Comparison of ENCODE assay signal across 21 cellular contexts in the genomic region with DNA sequence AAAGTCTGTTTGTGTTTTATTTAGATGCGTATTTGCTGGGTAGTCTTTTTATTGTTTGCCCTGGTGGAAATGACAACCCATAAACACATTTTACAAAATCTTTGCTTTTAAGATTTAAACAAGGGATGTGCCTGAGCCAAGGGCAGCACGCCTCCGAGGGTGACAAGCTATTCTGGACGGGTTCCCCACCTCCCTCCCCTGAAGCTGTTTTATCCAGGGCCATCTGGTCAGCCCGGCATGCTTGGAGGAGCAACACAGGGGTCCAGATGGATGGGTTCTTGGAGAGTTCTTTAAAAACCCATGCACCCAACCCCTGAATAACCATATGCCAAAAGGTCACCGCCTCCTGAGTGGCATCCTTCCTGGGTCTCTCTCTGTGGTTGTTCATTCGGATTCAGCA.
"Had no signal": no experiment of that assay in that cellular context is flagged by ENCODE, and none has a peak within 500 bp of the region (broad histone marks: within the 10 kb centered on the region; RNA-seq: fewer than 3 reads in every experiment).

No MANE protein-coding gene starts in this region.

- ATAC-seq: mucosa of descending colon; naive thymus-derived CD4-positive, alpha-beta T cell; natural killer cell treated with Interleukin-12 subunit alpha and Interleukin-12 subunit beta and Interleukin-15 and Interleukin-18, amount 100 ng/mL, for 72 hours; right lobe of liver; stimulated activated naive B cell treated with anti-CD40 and anti-IgM and Interleukin-4, amounts not matched to agents 10 μg/mL and 1 μg/mL and 100 μg/mL, for 72 hours; stimulated activated naive CD8-positive, alpha-beta T cell treated with anti-CD3 and anti-CD28 coated beads, Interleukin-15, Interleukin-2, amounts not matched to agents 100 U/mL and 50 U/mL, for 24 hours had no signal

- H3K4me3 Mint-ChIP-seq: memory B cell; naive thymus-derived CD4-positive, alpha-beta T cell; natural killer cell treated with Interleukin-12 subunit alpha and Interleukin-12 subunit beta and Interleukin-15 and Interleukin-18, amount 100 ng/mL, for 72 hours; stimulated activated naive B cell treated with anti-CD40 and anti-IgM and Interleukin-4, amounts not matched to agents 10 μg/mL and 1 μg/mL and 100 μg/mL, for 72 hours had no signal

- H3K27ac Mint-ChIP-seq: memory B cell; naive thymus-derived CD4-positive, alpha-beta T cell; natural killer cell treated with Interleukin-12 subunit alpha and Interleukin-12 subunit beta and Interleukin-15 and Interleukin-18, amount 100 ng/mL, for 72 hours; progenitor cell of endocrine pancreas; stimulated activated naive B cell treated with anti-CD40 and anti-IgM and Interleukin-4, amounts not matched to agents 10 μg/mL and 1 μg/mL and 100 μg/mL, for 72 hours had no signal

- H3K9me3 Mint-ChIP-seq: memory B cell; natural killer cell treated with Interleukin-12 subunit alpha and Interleukin-12 subunit beta and Interleukin-15 and Interleukin-18, amount 100 ng/mL, for 72 hours had no signal

- DNase-seq: islet precursor cell; left ventricle myocardium inferior; midbrain; mucosa of descending colon; naive thymus-derived CD4-positive, alpha-beta T cell; ovary; right lobe of liver; stimulated activated CD4-positive, alpha-beta T cell treated with anti-CD3 and anti-CD28 coated beads, Interleukin-12 subunit alpha, Interleukin-12 subunit beta, amount 100 ng/mL, for 4 hours; stimulated activated CD4-positive, alpha-beta T cell treated with anti-CD3 and anti-CD28 coated beads, Interleukin-15, amount 100 ng/mL, for 24 hours; stimulated activated CD4-positive, alpha-beta T cell treated with anti-CD3 and anti-CD28 coated beads, Interleukin-2, amount 100 ng/mL, for 24 hours; stimulated activated CD4-positive, alpha-beta T cell treated with anti-CD3 and anti-CD28 coated beads, Interleukin-4, amount 100 ng/mL, for 1 hour; stimulated activated naive B cell treated with anti-CD40 and anti-IgM and Interleukin-4, amounts not matched to agents 10 μg/mL and 1 μg/mL and 100 μg/mL, for 72 hours; stimulated activated naive CD8-positive, alpha-beta T cell treated with anti-CD3 and anti-CD28 coated beads, Interleukin-15, Interleukin-2, amounts not matched to agents 100 U/mL and 50 U/mL, for 24 hours; stomach; testis; thyroid gland; transverse colon; upper lobe of left lung had no signal

- H3K4me1 Mint-ChIP-seq: memory B cell; stimulated activated naive B cell treated with anti-CD40 and anti-IgM and Interleukin-4, amounts not matched to agents 10 μg/mL and 1 μg/mL and 100 μg/mL, for 72 hours had no signal

- H3K36me3 Mint-ChIP-seq: memory B cell; naive thymus-derived CD4-positive, alpha-beta T cell; natural killer cell treated with Interleukin-12 subunit alpha and Interleukin-12 subunit beta and Interleukin-15 and Interleukin-18, amount 100 ng/mL, for 72 hours; stimulated activated naive B cell treated with anti-CD40 and anti-IgM and Interleukin-4, amounts not matched to agents 10 μg/mL and 1 μg/mL and 100 μg/mL, for 72 hours had no signal
